ENCODE assay signal across 8 cellular contexts in the genomic region with DNA sequence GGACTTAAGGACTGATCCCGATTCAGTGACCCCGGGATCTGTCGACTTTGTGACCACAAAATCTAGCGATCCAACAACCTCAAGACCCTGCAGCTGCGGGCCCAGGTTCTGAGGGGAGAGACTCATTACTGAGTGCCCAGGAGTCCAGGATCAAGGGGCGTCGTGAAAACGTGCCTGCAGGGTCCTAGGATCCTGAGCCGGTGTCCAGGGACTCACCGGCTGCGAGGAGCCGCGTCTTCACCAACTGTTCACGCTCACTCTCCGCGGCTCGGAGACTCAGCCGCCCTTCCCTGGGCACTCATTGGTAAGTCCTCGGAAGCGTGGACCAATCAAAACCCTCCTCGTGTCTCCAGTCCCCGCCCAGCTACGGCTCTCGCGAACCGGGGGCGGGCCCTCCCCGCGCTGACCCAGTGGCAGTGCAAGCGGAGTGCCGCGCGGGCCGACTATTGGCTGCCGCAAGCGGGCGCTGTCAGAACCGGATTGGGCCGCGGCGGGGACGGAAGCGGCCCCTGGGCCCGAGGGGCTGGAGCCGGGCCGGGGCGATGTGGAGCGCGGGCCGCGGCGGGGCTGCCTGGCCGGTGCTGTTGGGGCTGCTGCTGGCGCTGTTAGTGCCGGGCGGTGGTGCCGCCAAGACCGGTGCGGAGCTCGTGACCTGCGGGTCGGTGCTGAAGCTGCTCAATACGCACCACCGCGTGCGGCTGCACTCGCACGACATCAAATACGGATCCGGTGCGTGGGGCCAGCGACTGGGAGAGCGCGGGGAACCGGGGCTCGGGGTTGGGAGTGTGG. TPM values are rescaled to one million over a fixed set of nuclear protein-coding genes. Genes with fewer than 3 reads are reported as not detected.
DNase-seq lines count a peak whose midpoint lies in the region; ATAC-seq, FAIRE-seq and TF ChIP-seq lines count a peak whose summit lies in the region.

A gene with protein sequence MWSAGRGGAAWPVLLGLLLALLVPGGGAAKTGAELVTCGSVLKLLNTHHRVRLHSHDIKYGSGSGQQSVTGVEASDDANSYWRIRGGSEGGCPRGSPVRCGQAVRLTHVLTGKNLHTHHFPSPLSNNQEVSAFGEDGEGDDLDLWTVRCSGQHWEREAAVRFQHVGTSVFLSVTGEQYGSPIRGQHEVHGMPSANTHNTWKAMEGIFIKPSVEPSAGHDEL (plus strand): TSS at position 508 of the 789 bp plus-strand sequence. CDS start 35 bp downstream, at position 543.

- peak; percentile 87 for ATAC-seq in GM21526 (IDR thresholded peaks at IDR 0.05; ENCODE audit: low FRiP score, unreplicated experiment)

- peak within 1 kb of the TSS; percentile 96 for H3K4me2 ChIP-seq in OCI-LY1 (ENCODE audit: low read length)

- H2AFZ ChIP-seq in OCI-LY1 (ENCODE audit: low read length), result no peak within 1 kb of the TSS

- H3K36me3 ChIP-seq in OCI-LY1 (ENCODE audit: insufficient read depth, low read length) (peaks cover 29% of the 10 kb centered on the region), mesodermal cell (ENCODE audit: control insufficient read depth, insufficient read depth, low read length) (peaks cover 27% of the 10 kb centered on the region)

- H3K27ac ChIP-seq in OCI-LY1 (ENCODE audit: low read depth, low read length, poor library complexity, severe bottlenecking) (peak within 1 kb of the TSS; percentile 48), mesodermal cell (ENCODE audit: low read depth, low read length, severe bottlenecking) (peak within 1 kb of the TSS; percentile 78)

- peaks cover 24% of the 10 kb centered on the region for H3K4me1 ChIP-seq in OCI-LY1 (ENCODE audit: insufficient read depth, low read length, severe bottlenecking)
- H3K4me1 ChIP-seq in mesodermal cell (ENCODE audit: control insufficient read depth, insufficient read depth, low read length, poor library complexity, severe bottlenecking), result peaks cover 6% of the 10 kb centered on the region

- no peak for TF ChIP-seq CTCF in OCI-LY1 (IDR thresholded peaks at IDR 0.05; ENCODE audit: low read length)

- peaks cover 4% of the 10 kb centered on the region; the same call in 1 of the 2 replicates for H3K79me2 ChIP-seq in OCI-LY1 (ENCODE audit: insufficient read depth, low read length)

- DNase-seq in DMS 273 (lab: John Stamatoyannopoulos, UW; ENCODE audit: unreplicated experiment) (peak; percentile 98), HuH-7.5 (ENCODE audit: low spot score) (peak; percentile 98)
- peak; percentile 93 for DNase-seq in activated CD8-positive, alpha-beta memory T cell treated with anti-CD3 and anti-CD28 coated beads, Interleukin-2, amount 50 U/mL, for 24 hours (ENCODE audit: extremely low read depth)
- DNase-seq in stimulated activated CD8-positive, alpha-beta memory T cell treated with anti-CD3 and anti-CD28 coated beads, Interleukin-15, amount 100 ng/mL, for 24 hours (ENCODE audit: low read depth), result peak; percentile 89

- peak; percentile 96 for FAIRE-seq in endometrium (lab: Jason Lieb, UNC)

- peak within 1 kb of the TSS; percentile 85 for H3K9ac ChIP-seq in OCI-LY1 (ENCODE audit: low read length)

- H3K4me3 ChIP-seq in OCI-LY1 (ENCODE audit: low read depth, low read length, poor library complexity, severe bottlenecking) (peak within 1 kb of the TSS; percentile 80), mesodermal cell (ENCODE audit: extremely low read depth, insufficient read depth, low read length, poor library complexity, severe bottlenecking) (peak within 1 kb of the TSS; percentile 84)

- H3K27me3 ChIP-seq in OCI-LY1 (ENCODE audit: insufficient read depth, low read length), result no peaks in the 10 kb centered on the region

- H3K9me3 ChIP-seq in OCI-LY1 (ENCODE audit: low read length), result no peaks in the 10 kb centered on the region
- no peaks in the 10 kb centered on the region for H3K9me3 ChIP-seq in mesodermal cell (ENCODE audit: control insufficient read depth, low read length)

- H3K9me2 ChIP-seq in OCI-LY1 (ENCODE audit: low read depth, low read length), result no peaks in the 10 kb centered on the region

- WGBS in mesodermal cell (ENCODE audit: insufficient coverage in 2 of 2), 2 experiments, result 0 to 1% methylated on average over 60 to 76 of the region's 76 CpGs

- no peaks in the 10 kb centered on the region for H3F3A ChIP-seq in OCI-LY1 (ENCODE audit: insufficient read depth, low read length)

- H4K20me1 ChIP-seq in OCI-LY1 (ENCODE audit: insufficient read depth, low read length), result no peaks in the 10 kb centered on the region

RNA-seq across cellular contexts. Expression of the gene that starts here (rescaled TPM):
- polyA plus RNA-seq in mesodermal cell (2013, experiment 1 of 2), result 35.1 TPM
- polyA plus RNA-seq in mesodermal cell (2013, experiment 2 of 2), result 28.8 TPM

Comparison
In these comparisons a context has a peak if more than half of its experiments do, and no peak if none do; other contexts are left out.
1. Peak in every context shown above with its lines: DNase-seq, ATAC-seq, H3K4me3 ChIP-seq and H3K27ac ChIP-seq.